ENCODE assay signal across 11 cellular contexts in the genomic region with DNA sequence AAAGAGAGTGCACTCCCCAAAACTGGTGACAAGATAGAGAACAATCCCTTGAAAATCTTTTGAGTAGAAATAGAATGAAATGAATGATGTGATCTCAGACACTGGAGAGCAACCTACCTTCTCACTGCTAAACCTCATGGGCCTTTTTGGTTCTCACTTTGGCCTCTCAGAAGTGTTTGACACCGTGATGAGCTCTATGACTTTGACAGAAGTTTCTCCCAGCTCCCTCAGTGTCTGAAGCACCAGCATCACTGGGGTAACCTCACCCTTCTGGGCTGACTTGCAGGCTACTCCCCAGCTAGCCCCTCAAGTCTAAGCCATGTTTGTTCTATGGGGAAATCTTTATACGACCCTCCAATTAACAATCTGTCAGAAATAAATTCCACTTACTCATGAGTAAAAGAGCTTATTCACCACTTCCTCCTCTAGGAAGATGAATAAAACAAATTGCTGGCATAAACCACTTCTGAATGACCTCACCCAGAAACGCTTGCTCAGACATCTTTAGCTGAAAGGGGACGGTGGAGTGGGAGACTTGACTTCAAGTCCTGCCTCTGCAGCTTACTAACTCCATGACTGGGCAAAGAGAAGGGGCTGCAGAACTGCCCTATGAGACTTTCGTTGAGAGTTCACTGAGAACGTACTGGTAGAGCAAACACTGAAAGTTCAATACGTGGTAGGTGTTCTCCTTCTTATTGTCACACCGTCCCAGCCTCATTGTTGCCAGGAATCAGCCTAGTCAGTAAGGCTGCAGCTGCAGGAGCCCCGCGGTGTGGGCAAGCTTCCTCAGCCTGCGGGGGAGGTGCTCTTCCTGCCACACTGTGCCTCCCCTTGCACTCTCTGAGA.
DNase-seq lines count a peak whose midpoint lies in the region; ATAC-seq and TF ChIP-seq lines count a peak whose summit lies in the region.
"Had no signal": no experiment of that assay in that cellular context is flagged by ENCODE, and none has a peak within 500 bp of the region (broad histone marks: within the 10 kb centered on the region; RNA-seq: fewer than 3 reads in every experiment).

No MANE protein-coding gene starts in this region.

- ATAC-seq in SK-N-SH treated with all-trans-retinoic acid at 6 μM for 48 hours (peak; percentile 35), GM21786 (IDR thresholded peaks at IDR 0.05; ENCODE audit: unreplicated experiment) (no peak)
- ATAC-seq: A549 had no signal

- peak; percentile 32 for DNase-seq in NCI-H146 (lab: John Stamatoyannopoulos, UW)
- no peak for DNase-seq in NCI-H146 treated with DMSO at 0.1 percent for 48 hours (lab: John Stamatoyannopoulos, UW; ENCODE audit: unreplicated experiment)
- DNase-seq in epithelial cell of prostate (ENCODE audit: low read depth, low spot score) = peak; percentile 36
- peak; percentile 1 to 9 for DNase-seq in stimulated activated CD4-positive, alpha-beta T cell treated with anti-CD3 and anti-CD28 coated beads, Interleukin-4, amount 100 ng/mL, for 4 hours
- no peak for DNase-seq in HuH-7.5 (ENCODE audit: low spot score)
- no peak for DNase-seq in substantia nigra (lab: John Stamatoyannopoulos, UW)
- DNase-seq: activated CD4-positive, CD25-positive, alpha-beta regulatory T cell treated with anti-CD3 and anti-CD28 coated beads, Interleukin-2, amount 50 U/mL, for 72 hours; Karpas-422 had no signal

- H3K27ac ChIP-seq in epithelial cell of prostate (no peak overlapping the region), substantia nigra (ENCODE audit: low read depth, low read length, poor library complexity, severe bottlenecking) (no peak overlapping the region)
- H3K27ac ChIP-seq: A549 had no signal

TF ChIP-seq in SK-N-SH treated with all-trans-retinoic acid at 6 μM for 48 hours, 23 proteins besides CTCF, POLR2A, EP300 and RAD21:
- TF ChIP-seq, protein P1, sequence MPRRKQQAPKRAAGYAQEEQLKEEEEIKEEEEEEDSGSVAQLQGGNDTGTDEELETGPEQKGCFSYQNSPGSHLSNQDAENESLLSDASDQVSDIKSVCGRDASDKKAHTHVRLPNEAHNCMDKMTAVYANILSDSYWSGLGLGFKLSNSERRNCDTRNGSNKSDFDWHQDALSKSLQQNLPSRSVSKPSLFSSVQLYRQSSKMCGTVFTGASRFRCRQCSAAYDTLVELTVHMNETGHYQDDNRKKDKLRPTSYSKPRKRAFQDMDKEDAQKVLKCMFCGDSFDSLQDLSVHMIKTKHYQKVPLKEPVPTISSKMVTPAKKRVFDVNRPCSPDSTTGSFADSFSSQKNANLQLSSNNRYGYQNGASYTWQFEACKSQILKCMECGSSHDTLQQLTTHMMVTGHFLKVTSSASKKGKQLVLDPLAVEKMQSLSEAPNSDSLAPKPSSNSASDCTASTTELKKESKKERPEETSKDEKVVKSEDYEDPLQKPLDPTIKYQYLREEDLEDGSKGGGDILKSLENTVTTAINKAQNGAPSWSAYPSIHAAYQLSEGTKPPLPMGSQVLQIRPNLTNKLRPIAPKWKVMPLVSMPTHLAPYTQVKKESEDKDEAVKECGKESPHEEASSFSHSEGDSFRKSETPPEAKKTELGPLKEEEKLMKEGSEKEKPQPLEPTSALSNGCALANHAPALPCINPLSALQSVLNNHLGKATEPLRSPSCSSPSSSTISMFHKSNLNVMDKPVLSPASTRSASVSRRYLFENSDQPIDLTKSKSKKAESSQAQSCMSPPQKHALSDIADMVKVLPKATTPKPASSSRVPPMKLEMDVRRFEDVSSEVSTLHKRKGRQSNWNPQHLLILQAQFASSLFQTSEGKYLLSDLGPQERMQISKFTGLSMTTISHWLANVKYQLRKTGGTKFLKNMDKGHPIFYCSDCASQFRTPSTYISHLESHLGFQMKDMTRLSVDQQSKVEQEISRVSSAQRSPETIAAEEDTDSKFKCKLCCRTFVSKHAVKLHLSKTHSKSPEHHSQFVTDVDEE (CRISPR knock-in tag; IDR thresholded peaks at IDR 0.05) = no peak
- no peak for TF ChIP-seq TOX (CRISPR knock-in tag; IDR thresholded peaks at IDR 0.05; ENCODE audit: borderline replicate concordance)
- no peak for TF ChIP-seq GLIS3 (CRISPR knock-in tag; IDR thresholded peaks at IDR 0.05)
- no peak for TF ChIP-seq ZFP30 (CRISPR knock-in tag; IDR thresholded peaks at IDR 0.05)
- no peak for TF ChIP-seq SNAI2 (CRISPR knock-in tag; IDR thresholded peaks at IDR 0.05)
- TF ChIP-seq BACH2 (CRISPR knock-in tag; IDR thresholded peaks at IDR 0.05; ENCODE audit: borderline replicate concordance) = no peak
- TF ChIP-seq, protein P2, sequence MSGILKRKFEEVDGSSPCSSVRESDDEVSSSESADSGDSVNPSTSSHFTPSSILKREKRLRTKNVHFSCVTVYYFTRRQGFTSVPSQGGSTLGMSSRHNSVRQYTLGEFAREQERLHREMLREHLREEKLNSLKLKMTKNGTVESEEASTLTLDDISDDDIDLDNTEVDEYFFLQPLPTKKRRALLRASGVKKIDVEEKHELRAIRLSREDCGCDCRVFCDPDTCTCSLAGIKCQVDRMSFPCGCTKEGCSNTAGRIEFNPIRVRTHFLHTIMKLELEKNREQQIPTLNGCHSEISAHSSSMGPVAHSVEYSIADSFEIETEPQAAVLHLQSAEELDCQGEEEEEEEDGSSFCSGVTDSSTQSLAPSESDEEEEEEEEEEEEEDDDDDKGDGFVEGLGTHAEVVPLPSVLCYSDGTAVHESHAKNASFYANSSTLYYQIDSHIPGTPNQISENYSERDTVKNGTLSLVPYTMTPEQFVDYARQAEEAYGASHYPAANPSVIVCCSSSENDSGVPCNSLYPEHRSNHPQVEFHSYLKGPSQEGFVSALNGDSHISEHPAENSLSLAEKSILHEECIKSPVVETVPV (CRISPR knock-in tag; IDR thresholded peaks at IDR 0.05) = no peak
- TF ChIP-seq ISL1 (CRISPR knock-in tag; IDR thresholded peaks at IDR 0.05) = no peak
- no peak for TF ChIP-seq ZNF70 (CRISPR knock-in tag; IDR thresholded peaks at IDR 0.05)

Comparison
In these comparisons a context has a peak if more than half of its experiments do, and no peak if none do; other contexts are left out.
1. DNase-seq: peak in NCI-H146 (single experiment), epithelial cell of prostate (single experiment) and stimulated activated CD4-positive, alpha-beta T cell treated with anti-CD3 and anti-CD28 coated beads, Interleukin-4, amount 100 ng/mL, for 4 hours (2 of 2); none in NCI-H146 treated with DMSO at 0.1 percent for 48 hours (single experiment), HuH-7.5 (single experiment) and substantia nigra (0 of 49).